ENCODE assay signal across 35 cellular contexts in the genomic region with DNA sequence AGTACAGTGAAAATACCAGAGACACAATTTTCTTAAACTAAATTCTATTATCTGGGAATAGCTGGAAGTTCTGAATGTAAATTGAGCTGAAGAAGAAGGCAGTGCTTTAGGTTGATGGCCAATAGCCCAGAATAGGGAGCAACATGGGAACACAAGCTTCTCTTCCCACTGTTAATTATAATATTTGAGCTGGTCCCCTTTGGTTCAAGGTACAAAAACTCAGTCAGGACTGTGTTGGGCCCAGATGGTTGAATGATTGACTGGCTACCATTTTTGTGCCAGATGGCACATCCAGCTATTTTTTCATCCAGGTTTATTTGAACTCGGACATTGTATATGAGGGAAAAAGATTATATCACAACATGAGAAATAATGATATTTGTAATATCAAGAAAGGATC.
"Had no signal": no experiment of that assay in that cellular context is flagged by ENCODE, and none has a peak within 500 bp of the region (broad histone marks: within the 10 kb centered on the region; RNA-seq: fewer than 3 reads in every experiment).

No MANE protein-coding gene starts in this region.

- ATAC-seq: activated CD8-positive, alpha-beta T cell treated with anti-CD3 and anti-CD28 coated beads for 36 hours; activated T-cell treated with anti-CD3 and anti-CD28 coated beads, Interleukin-2, amount 50 U/mL, for 4 hours; activated T-cell treated with anti-CD3 and anti-CD28 coated beads, Interleukin-2, amount 50 U/mL, for 72 hours; activated T-helper 17 cell treated with anti-CD3 and anti-CD28 coated beads, Interleukin-2, amount 50 U/mL, for 72 hours; body of pancreas had no signal

- H3K4me1 Mint-ChIP-seq: activated B cell treated with CpG ODN at 0.5 μM for 24 hours; activated CD4-positive, alpha-beta T cell treated with anti-CD3 and anti-CD28 coated beads, Interleukin-2, amount 10 ng/mL, durations not matched to agents 24 days and 14 days; activated naive CD4-positive, alpha-beta T cell treated with anti-CD3 and anti-CD28 coated beads, Interleukin-2, amount 50 U/mL, for 24 hours; activated naive CD8-positive, alpha-beta T cell treated with anti-CD3 and anti-CD28 coated beads, Interleukin-2, amount 10 ng/mL, durations not matched to agents 7 days and 5 days; activated T-helper 17 cell treated with anti-CD3 and anti-CD28 coated beads, Interleukin-2, amount 50 U/mL, for 72 hours had no signal

- H3K27me3 Mint-ChIP-seq: activated B cell treated with CpG ODN at 0.5 μM for 24 hours; activated CD4-positive, alpha-beta memory T cell treated with anti-CD3 and anti-CD28 coated beads for 36 hours; activated CD4-positive, alpha-beta T cell treated with anti-CD3 and anti-CD28 coated beads, Interleukin-2, amount 10 ng/mL, durations not matched to agents 24 days and 14 days; activated CD8-positive, alpha-beta T cell treated with anti-CD3 and anti-CD28 coated beads for 36 hours; activated naive CD4-positive, alpha-beta T cell treated with anti-CD3 and anti-CD28 coated beads, Interleukin-2, amount 50 U/mL, for 24 hours; activated naive CD8-positive, alpha-beta T cell; activated naive CD8-positive, alpha-beta T cell treated with anti-CD3 and anti-CD28 coated beads, Interleukin-2, amount 10 ng/mL, durations not matched to agents 7 days and 5 days; activated T-helper 17 cell treated with anti-CD3 and anti-CD28 coated beads, Interleukin-2, amount 50 U/mL, for 72 hours had no signal

- H3K9me3 ChIP-seq: adrenal gland, body of pancreas had no signal

- H3K4me3 ChIP-seq: adrenal gland, body of pancreas, breast epithelium had no signal

- H3K4me1 ChIP-seq: adrenal gland, body of pancreas, breast epithelium had no signal

- H3K36me3 Mint-ChIP-seq: activated CD4-positive, alpha-beta memory T cell treated with anti-CD3 and anti-CD28 coated beads for 36 hours; activated naive CD4-positive, alpha-beta T cell treated with anti-CD3 and anti-CD28 coated beads, Interleukin-2, amount 50 U/mL, for 24 hours; activated naive CD8-positive, alpha-beta T cell; activated naive CD8-positive, alpha-beta T cell treated with anti-CD3 and anti-CD28 coated beads, Interleukin-2, amount 10 ng/mL, durations not matched to agents 7 days and 5 days had no signal

- H3K4me3 Mint-ChIP-seq: activated B cell treated with CpG ODN at 0.5 μM for 24 hours; activated CD4-positive, alpha-beta memory T cell treated with anti-CD3 and anti-CD28 coated beads for 36 hours; activated CD4-positive, alpha-beta T cell treated with anti-CD3 and anti-CD28 coated beads, Interleukin-2, amount 10 ng/mL, durations not matched to agents 24 days and 14 days; activated CD8-positive, alpha-beta T cell treated with anti-CD3 and anti-CD28 coated beads for 36 hours; activated naive CD4-positive, alpha-beta T cell treated with anti-CD3 and anti-CD28 coated beads for 36 hours; activated naive CD4-positive, alpha-beta T cell treated with anti-CD3 and anti-CD28 coated beads, Interleukin-2, amount 50 U/mL, for 24 hours; activated naive CD8-positive, alpha-beta T cell; activated naive CD8-positive, alpha-beta T cell treated with anti-CD3 and anti-CD28 coated beads, Interleukin-2, amount 10 ng/mL, durations not matched to agents 7 days and 5 days; activated T-cell treated with anti-CD3 and anti-CD28 coated beads, Interleukin-2, amount 50 U/mL, for 4 hours; activated T-cell treated with anti-CD3 and anti-CD28 coated beads, Interleukin-2, amount 50 U/mL, for 72 hours; activated T-helper 1 cell treated with anti-CD3 and anti-CD28 coated beads, Interleukin-12 subunit alpha, Interleukin-12 subunit beta, Interleukin-2, Interleukin-4 antibody, amounts not matched to agents 30 ng/mL and 10 ng/mL and 1 ng/mL, durations not matched to agents 14 hours and 24 hours and 36 hours; activated T-helper 17 cell treated with anti-CD3 and anti-CD28 coated beads, Interleukin-2, amount 50 U/mL, for 72 hours; T-helper 1 cell treated with Interleukin-12 subunit alpha and Interleukin-12 subunit beta and Interleukin-4 antibody, amounts not matched to agents 30 μg/mL and 1 μg/mL, for 36 hours; T-helper 2 cell treated with Interferon-gamma antibody and Interleukin-4, amounts not matched to agents 5 μg/mL and 100 μg/mL, for 36 hours had no signal

- H3K36me3 ChIP-seq: adrenal gland, brain microvascular endothelial cell, breast epithelium had no signal

- DNase-seq: activated B cell treated with CpG ODN at 0.5 μM for 24 hours; activated CD4-positive, alpha-beta memory T cell treated with anti-CD3 and anti-CD28 coated beads for 36 hours; activated CD4-positive, alpha-beta T cell treated with anti-CD3 and anti-CD28 coated beads for 4 hours; activated CD4-positive, alpha-beta T cell treated with anti-CD3 and anti-CD28 coated beads, Interleukin-2, amount 10 ng/mL, durations not matched to agents 24 days and 14 days; activated CD4-positive, alpha-beta T cell treated with anti-CD3 and anti-CD28 coated beads, Interleukin-2, amount 50 U/mL, for 1 hour; activated CD4-positive, alpha-beta T cell treated with anti-CD3 and anti-CD28 coated beads, Interleukin-2, amount 50 U/mL, for 4 hours; activated CD4-positive, CD25-positive, alpha-beta regulatory T cell treated with anti-CD3 and anti-CD28 coated beads, Interleukin-2, amount 50 U/mL, for 72 hours; activated CD8-positive, alpha-beta memory T cell treated with anti-CD3 and anti-CD28 coated beads, Interleukin-2, amount 50 U/mL, for 4 hours; activated CD8-positive, alpha-beta T cell treated with anti-CD3 and anti-CD28 coated beads for 36 hours; activated effector memory CD4-positive, alpha-beta T cell treated with anti-CD3 and anti-CD28 coated beads, Interleukin-2, amount 50 U/mL, for 16 hours; activated gamma-delta T cell treated with Interleukin-2 at 50 U/mL for 16 hours; activated naive CD4-positive, alpha-beta T cell; activated naive CD4-positive, alpha-beta T cell treated with anti-CD3 and anti-CD28 coated beads for 36 hours; activated naive CD8-positive, alpha-beta T cell treated with anti-CD3 and anti-CD28 coated beads, Interleukin-2, amount 10 ng/mL, durations not matched to agents 7 days and 5 days; activated T-cell treated with anti-CD3 and anti-CD28 coated beads for 4 hours; activated T-cell treated with anti-CD3 and anti-CD28 coated beads, Interleukin-2, amount 50 U/mL, for 1 hour; activated T-cell treated with anti-CD3 and anti-CD28 coated beads, Interleukin-2, amount 50 U/mL, for 4 hours; activated T-cell treated with anti-CD3 and anti-CD28 coated beads, Interleukin-2, amount 50 U/mL, for 72 hours; adrenal gland; amniotic stem cell; aorta; body of pancreas; brain microvascular endothelial cell; central memory CD4-positive, alpha-beta T cell; cerebellar nuclear complex; T-helper 1 cell; T-helper 2 cell; T-helper 9 cell had no signal

- H3K27me3 ChIP-seq: adrenal gland, body of pancreas, brain microvascular endothelial cell, breast epithelium had no signal

- H3K27ac Mint-ChIP-seq: activated B cell treated with CpG ODN at 0.5 μM for 24 hours; activated CD4-positive, alpha-beta memory T cell treated with anti-CD3 and anti-CD28 coated beads for 36 hours; activated CD4-positive, alpha-beta T cell treated with anti-CD3 and anti-CD28 coated beads, Interleukin-2, amount 10 ng/mL, durations not matched to agents 24 days and 14 days; activated CD8-positive, alpha-beta T cell treated with anti-CD3 and anti-CD28 coated beads for 36 hours; activated naive CD4-positive, alpha-beta T cell treated with anti-CD3 and anti-CD28 coated beads for 36 hours; activated naive CD4-positive, alpha-beta T cell treated with anti-CD3 and anti-CD28 coated beads, Interleukin-2, amount 50 U/mL, for 24 hours; activated naive CD8-positive, alpha-beta T cell; activated naive CD8-positive, alpha-beta T cell treated with anti-CD3 and anti-CD28 coated beads, Interleukin-2, amount 10 ng/mL, durations not matched to agents 7 days and 5 days; activated T-cell treated with anti-CD3 and anti-CD28 coated beads, Interleukin-2, amount 50 U/mL, for 72 hours; activated T-helper 1 cell treated with anti-CD3 and anti-CD28 coated beads, Interleukin-12 subunit alpha, Interleukin-12 subunit beta, Interleukin-2, Interleukin-4 antibody, amounts not matched to agents 30 ng/mL and 10 ng/mL and 1 ng/mL, durations not matched to agents 14 hours and 24 hours and 36 hours; activated T-helper 17 cell treated with anti-CD3 and anti-CD28 coated beads, Interleukin-2, amount 50 U/mL, for 72 hours; T-helper 1 cell treated with Interleukin-12 subunit alpha and Interleukin-12 subunit beta and Interleukin-4 antibody, amounts not matched to agents 30 μg/mL and 1 μg/mL, for 36 hours; T-helper 2 cell treated with Interferon-gamma antibody and Interleukin-4, amounts not matched to agents 5 μg/mL and 100 μg/mL, for 36 hours had no signal
